23 cellular contexts compared by ENCODE assay signal in genomic region chr3:38706961-38707360, GRCh38. TPM values are rescaled to one million over a fixed set of nuclear protein-coding genes. Genes with fewer than 3 reads are reported as not detected.
"Had no signal": no experiment of that assay in that cellular context is flagged by ENCODE, and none has a peak within 500 bp of the region (broad histone marks: within the 10 kb centered on the region; RNA-seq: fewer than 3 reads in every experiment).

No MANE protein-coding gene starts in this region.

- H3K27ac ChIP-seq: colonic mucosa, coronary artery, dorsolateral prefrontal cortex, epithelial cell of prostate, esophagus muscularis mucosa, esophagus squamous epithelium, foreskin keratinocyte, gastrocnemius medialis, gastroesophageal sphincter, heart left ventricle, heart right ventricle had no signal

- H3K36me3 ChIP-seq: colonic mucosa, esophagus muscularis mucosa, esophagus squamous epithelium, gastrocnemius medialis, gastroesophageal sphincter, heart left ventricle, heart right ventricle had no signal

- H3K27ac Mint-ChIP-seq: dendritic cell treated with granulocyte-macrophage colony-stimulating factor and Interleukin-4, amounts not matched to agents 40 ng/mL and 50 ng/mL, for 4 days; effector memory CD8-positive, alpha-beta T cell; endodermal cell had no signal

- H3K4me1 ChIP-seq: colonic mucosa, esophagus muscularis mucosa, esophagus squamous epithelium, foreskin keratinocyte, gastrocnemius medialis, gastroesophageal sphincter had no signal

- H3K4me3 Mint-ChIP-seq: dendritic cell treated with granulocyte-macrophage colony-stimulating factor and Interleukin-4, amounts not matched to agents 40 ng/mL and 50 ng/mL, for 4 days; effector memory CD8-positive, alpha-beta T cell; endodermal cell had no signal

- ATAC-seq: effector memory CD8-positive, alpha-beta T cell; esophagus mucosa; foreskin keratinocyte; gastrocnemius medialis; gastroesophageal sphincter; heart left ventricle; heart right ventricle had no signal

- H3K27me3 ChIP-seq: colonic mucosa, esophagus muscularis mucosa, foreskin keratinocyte, gastrocnemius medialis, heart left ventricle had no signal

- H3K4me1 Mint-ChIP-seq: endodermal cell had no signal

- H3K9me3 Mint-ChIP-seq: dendritic cell treated with granulocyte-macrophage colony-stimulating factor and Interleukin-4, amounts not matched to agents 40 ng/mL and 50 ng/mL, for 4 days; effector memory CD8-positive, alpha-beta T cell; endodermal cell had no signal

- H3K9me3 ChIP-seq: colonic mucosa, esophagus muscularis mucosa, esophagus squamous epithelium, gastrocnemius medialis, gastroesophageal sphincter, heart left ventricle, heart right ventricle had no signal

- H3K4me3 ChIP-seq: colonic mucosa, coronary artery, dorsolateral prefrontal cortex, esophagus muscularis mucosa, esophagus squamous epithelium, gastrocnemius medialis, gastroesophageal sphincter, heart left ventricle, heart right ventricle had no signal

- DNase-seq: colonic mucosa; cortex of kidney; dermis blood vessel endothelial cell; dorsolateral prefrontal cortex; effector CD4-positive, alpha-beta T cell; effector CD8-positive, alpha-beta T cell; effector memory CD4-positive, alpha-beta T cell; effector memory CD8-positive, alpha-beta T cell; esophagus squamous epithelium; foreskin keratinocyte; foreskin melanocyte; gastrocnemius medialis; glutamatergic neuron; head of caudate nucleus; heart left ventricle; heart right ventricle had no signal

RNA-seq across cellular contexts. Expression of gene SCN5A, which starts 57.5 kb away (rescaled TPM):
- total RNA-seq: esophagus mucosa had no signal
